In genomic region chr13:33274264-33274663, GRCh38 we compare ENCODE assay signal across 25 cellular contexts. TPM values are rescaled to one million over a fixed set of nuclear protein-coding genes. Genes with fewer than 3 reads are reported as not detected.
DNase-seq lines count a peak whose midpoint lies in the region; ATAC-seq and TF ChIP-seq lines count a peak whose summit lies in the region.
"Had no signal": no experiment of that assay in that cellular context is flagged by ENCODE, and none has a peak within 500 bp of the region (broad histone marks: within the 10 kb centered on the region; RNA-seq: fewer than 3 reads in every experiment).

No MANE protein-coding gene starts in this region.

- H2AFZ ChIP-seq in PC-3 (ENCODE audit: low read length) (no peak overlapping the region), hepatocyte (no peak overlapping the region), trophoblast cell (ENCODE audit: insufficient read depth, low read length, poor library complexity) (no peak overlapping the region)

- DNase-seq in A673 (ENCODE audit: low spot score) (no peak), PC-3 (peak; percentile 42), hepatocyte (ENCODE audit: low spot score) (no peak), trophoblast cell (peak; percentile 30 to 68), GM10266 (ENCODE audit: extremely low spot score) (no peak), NCI-H226 (no peak), anterior cingulate cortex (lab: John Stamatoyannopoulos, UW) (no peak), hypothalamus (lab: John Stamatoyannopoulos, UW) (no peak)
- DNase-seq: activated CD4-positive, alpha-beta T cell treated with anti-CD3 and anti-CD28 coated beads, Interleukin-2, amount 50 U/mL, for 1 hour; activated CD8-positive, alpha-beta memory T cell treated with anti-CD3 and anti-CD28 coated beads, Interleukin-2, amount 10 ng/mL, durations not matched to agents 7 days and 5 days; activated naive CD4-positive, alpha-beta T cell treated with anti-CD3 and anti-CD28 coated beads, Interleukin-2, amount 50 U/mL, for 16 hours; amygdala; DMS79; glutamatergic neuron; kidney glomerular epithelial cell; mammary epithelial cell; NCI-H1092; NCI-H1930; NCI-H2227 treated with DMSO at 0.1 percent for 48 hours; NCI-H82; nucleus accumbens; stimulated activated CD4-positive, alpha-beta T cell treated with anti-CD3 and anti-CD28 coated beads, Interleukin-4, amount 100 ng/mL, for 24 hours; stimulated activated naive CD4-positive, alpha-beta T cell treated with Interleukin-2 at 50 U/mL for 16 hours had no signal

- POLR2A ChIA-PET in A673 (lab: Charles Lee; ENCODE audit: low non-redundant PET) (no interaction called here), PC-3 (lab: Charles Lee; ENCODE audit: unreplicated experiment) (no interaction called here)

- no peak overlapping the region for H2BK12ac ChIP-seq in trophoblast cell (ENCODE audit: low read length)

- H3K27ac ChIP-seq in A673 (ENCODE audit: low read depth, low read length, poor library complexity, severe bottlenecking) (peak overlapping the region; percentile 40), PC-3 (ENCODE audit: low read length) (no peak overlapping the region), hepatocyte (peak overlapping the region; percentile 35), trophoblast cell (ENCODE audit: low read depth, low read length) (no peak overlapping the region)

- H3K79me2 ChIP-seq in PC-3 (ENCODE audit: low read length) (peaks cover 100% of the 10 kb centered on the region), hepatocyte (peaks cover 78% of the 10 kb centered on the region), trophoblast cell (ENCODE audit: control insufficient read depth, insufficient read depth, low read length, poor library complexity) (peaks cover under 1% of the 10 kb centered on the region)

- H3K9ac ChIP-seq in PC-3 (ENCODE audit: low read length) (no peak overlapping the region), trophoblast cell (ENCODE audit: low read length) (no peak overlapping the region)

- no peak overlapping the region for H3K14ac ChIP-seq in trophoblast cell (ENCODE audit: low read length)

- no peak overlapping the region for H4K12ac ChIP-seq in trophoblast cell (ENCODE audit: low read depth, low read length)

- no peak overlapping the region for H2BK120ac ChIP-seq in trophoblast cell (ENCODE audit: insufficient read depth, low read length, poor library complexity)

- intact Hi-C loops in A673 (cut with micrococcal nuclease; ENCODE audit: unreplicated experiment) (no loop called here), PC-3 (cut with micrococcal nuclease) (no loop called here)

- BruUV-seq in A673 (replicated peaks; lab: Mats Ljungman, UMichigan): no TSS peak
- BruUV-seq in PC-3 (replicated peaks; lab: Mats Ljungman, UMichigan): no TSS peak

- H3K9me3 ChIP-seq in A673 (ENCODE audit: low read depth, low read length, poor library complexity, severe bottlenecking) (no peaks in the 10 kb centered on the region), PC-3 (ENCODE audit: low read length) (no peaks in the 10 kb centered on the region), hepatocyte (ENCODE audit: low read depth) (no peaks in the 10 kb centered on the region), trophoblast cell (ENCODE audit: insufficient read depth, low read depth, low read length) (no peaks in the 10 kb centered on the region)

- CTCF ChIA-PET in A673 (lab: Charles Lee): no interaction called here
- CTCF ChIA-PET in PC-3 (lab: Charles Lee): no interaction called here

- peak; percentile 16; the same call in 1 of the 2 replicates for ATAC-seq in PC-3
- ATAC-seq: activated CD8-positive, alpha-beta memory T cell treated with anti-CD3 and anti-CD28 coated beads, Interleukin-2, amount 10 ng/mL, durations not matched to agents 7 days and 5 days; GM12878; WTC11 had no signal

- H3K23ac ChIP-seq in trophoblast cell (ENCODE audit: low read length): no peak overlapping the region

- H4K8ac ChIP-seq in trophoblast cell (ENCODE audit: low read depth, low read length): no peak overlapping the region

- peaks cover 5% of the 10 kb centered on the region for H3F3A ChIP-seq in PC-3 (ENCODE audit: low read length, unreplicated experiment)

- 83% methylated on average over 4 of the region's 4 CpGs for WGBS in hepatocyte (ENCODE audit: low lambda C conversion rate, missing lambda C conversion rate)
- no CpG with 5 or more reads among the region's 4 CpGs for WGBS in trophoblast cell (ENCODE audit: extremely low coverage, insufficient coverage, insufficient read length)

- peaks cover 7% of the 10 kb centered on the region for H3K79me1 ChIP-seq in trophoblast cell (ENCODE audit: low read length)

- no peak overlapping the region for H4K91ac ChIP-seq in trophoblast cell (ENCODE audit: low read depth, low read length)

- TF ChIP-seq CTCF in A673 (conservative IDR thresholded peaks at IDR 0.05; ENCODE audit: low read depth, low read length) (no peak), PC-3 (conservative IDR thresholded peaks at IDR 0.05; ENCODE audit: low read depth, low read length) (no peak), hepatocyte (IDR thresholded peaks at IDR 0.05; ENCODE audit: poor library complexity) (no peak), GM10266 (IDR thresholded peaks at IDR 0.05; ENCODE audit: control insufficient read depth, insufficient read depth, low read depth, missing control alignments) (no peak)

- H3K27me3 ChIP-seq in A673 (replicated peaks; ENCODE audit: insufficient read depth, low read depth, low read length, poor library complexity) (no peaks in the 10 kb centered on the region), PC-3 (ENCODE audit: low read length) (no peaks in the 10 kb centered on the region), hepatocyte (no peaks in the 10 kb centered on the region), trophoblast cell (ENCODE audit: insufficient read depth, low read length) (no peaks in the 10 kb centered on the region)

- H3K9me2 ChIP-seq in PC-3 (replicated peaks; ENCODE audit: low read length): no peaks in the 10 kb centered on the region
- H3K9me2 ChIP-seq in hepatocyte (replicated peaks; ENCODE audit: insufficient read depth): no peaks in the 10 kb centered on the region

- H3K4me3 ChIP-seq in A673 (ENCODE audit: low read depth, low read length, poor library complexity, severe bottlenecking): no peak overlapping the region
- H3K4me3 ChIP-seq in PC-3 (ENCODE audit: low read length): no peak overlapping the region
- no peak overlapping the region for H3K4me3 ChIP-seq in hepatocyte
- no peak overlapping the region for H3K4me3 ChIP-seq in trophoblast cell (ENCODE audit: low read depth, low read length)
- H3K4me3 ChIP-seq: GM12878 had no signal

- H4K20me1 ChIP-seq in PC-3 (ENCODE audit: low read length) (no peaks in the 10 kb centered on the region), hepatocyte (ENCODE audit: insufficient read depth, poor library complexity, severe bottlenecking) (no peaks in the 10 kb centered on the region)

- H3K36me3 ChIP-seq in A673 (ENCODE audit: insufficient read depth, low read length, poor library complexity, severe bottlenecking) (no peaks in the 10 kb centered on the region), PC-3 (ENCODE audit: low read depth, low read length) (peaks cover 23% of the 10 kb centered on the region), hepatocyte (replicated peaks; ENCODE audit: insufficient read depth, low read depth) (no peaks in the 10 kb centered on the region), trophoblast cell (ENCODE audit: control insufficient read depth in 1 of 2, insufficient read depth in 2 of 2, low read length in 2 of 2) (peaks cover 0 to 2% of the 10 kb centered on the region in 2 experiments)

- H3K4me2 ChIP-seq in PC-3 (ENCODE audit: low read length) (no peak overlapping the region), hepatocyte (no peak overlapping the region), trophoblast cell (ENCODE audit: low read length) (no peak overlapping the region)

- no peak overlapping the region for H3K4ac ChIP-seq in trophoblast cell (ENCODE audit: low read depth, low read length)

- no peak overlapping the region for H3K18ac ChIP-seq in trophoblast cell (ENCODE audit: low read length)

- H2AK5ac ChIP-seq in trophoblast cell (ENCODE audit: low read length): no peak overlapping the region

- H3K4me1 ChIP-seq in A673 (ENCODE audit: insufficient read depth, low read length, poor library complexity, severe bottlenecking): peaks cover 88% of the 10 kb centered on the region
- peaks cover 57% of the 10 kb centered on the region for H3K4me1 ChIP-seq in PC-3 (ENCODE audit: insufficient read depth, low read length)
- peaks cover 46% of the 10 kb centered on the region for H3K4me1 ChIP-seq in hepatocyte (ENCODE audit: insufficient read depth)
- peaks cover 0 to 7% of the 10 kb centered on the region in 2 experiments for H3K4me1 ChIP-seq in trophoblast cell (ENCODE audit: control insufficient read depth in 1 of 2, insufficient read depth in 2 of 2, low read length in 2 of 2)

- H2BK5ac ChIP-seq in trophoblast cell (ENCODE audit: low read depth, low read length, poor library complexity): no peak overlapping the region

RNA-seq across cellular contexts. Expression of gene STARD13, which starts 11.3 kb away (rescaled TPM):
- 45.7 and 48.7 TPM in 2 replicates for total RNA-seq in A673 (2021)
- total RNA-seq in PC-3 (2014; rRNA removed): 24.3 and 26.6 TPM in 2 replicates
- total RNA-seq in hepatocyte: 7.9 and 13.5 TPM in 2 replicates
- polyA plus RNA-seq in hepatocyte: 5.4 and 8.8 TPM in 2 replicates
- polyA plus RNA-seq in trophoblast cell (2013): 3.3 and 3.6 TPM in 2 replicates

Comparison
In these comparisons a context has a peak if more than half of its experiments do, and no peak if none do; other contexts are left out.
1. DNase-seq: peak in PC-3 (single experiment) and trophoblast cell (2 of 2); none in A673 (single experiment), hepatocyte (single experiment), GM10266 (single experiment), NCI-H226 (single experiment), anterior cingulate cortex (0 of 58) and hypothalamus (0 of 51).
2. H3K27ac ChIP-seq: peak in A673 (single experiment) and hepatocyte (single experiment); none in PC-3 (single experiment) and trophoblast cell (single experiment).